Comparison of ENCODE assay signal across 8 cellular contexts in the genomic region with DNA sequence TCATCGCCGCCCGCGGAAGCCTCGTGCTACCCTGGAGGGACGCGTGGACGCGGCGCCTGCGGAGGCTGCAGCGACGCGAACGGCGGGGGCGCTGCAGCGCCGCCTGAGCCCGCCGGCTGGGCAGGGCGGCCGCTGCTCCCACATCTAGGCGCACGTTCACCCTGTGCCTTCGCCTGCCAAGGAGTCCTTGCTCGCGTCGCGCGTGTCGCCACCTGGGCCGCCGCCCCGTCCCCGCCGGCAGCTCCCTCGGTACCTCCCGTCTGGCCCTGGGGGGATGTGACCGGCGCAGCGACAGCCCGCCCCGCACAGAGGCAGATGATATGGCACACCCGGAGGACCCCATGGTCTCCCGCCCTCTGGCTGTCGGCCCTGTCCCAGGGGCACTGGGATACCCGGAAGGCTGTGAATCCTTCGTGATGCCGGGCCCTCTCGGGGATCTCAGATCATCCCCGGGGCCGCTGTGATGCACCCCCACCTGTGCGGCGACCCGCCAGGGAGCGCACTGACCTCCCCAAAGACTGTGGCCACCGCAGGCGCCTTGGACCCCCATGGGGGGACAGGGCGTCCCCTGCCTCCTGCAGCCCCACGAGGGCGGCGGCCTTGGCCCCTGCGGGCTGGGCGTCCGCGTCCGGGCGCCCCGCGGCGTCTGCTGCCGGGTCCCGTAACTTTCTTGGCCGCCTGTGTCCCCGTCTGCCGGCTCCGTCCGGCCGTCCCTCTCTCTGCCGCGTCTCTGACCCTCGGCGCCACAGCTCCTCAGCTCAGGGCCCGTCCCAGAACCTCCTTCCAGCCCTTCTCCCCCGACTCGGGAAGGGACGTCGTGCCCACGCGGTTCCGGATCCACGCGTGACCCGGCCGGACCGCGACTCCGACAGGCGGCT. TPM values are rescaled to one million over a fixed set of nuclear protein-coding genes. Genes with fewer than 3 reads are reported as not detected.
DNase-seq lines count a peak whose midpoint lies in the region; ATAC-seq and TF ChIP-seq lines count a peak whose summit lies in the region.

No MANE protein-coding gene starts in this region.

- TF ChIP-seq POLR2A in GM18526 (IDR thresholded peaks at IDR 0.05; ENCODE audit: extremely low read depth, insufficient read length), result peak; percentile 40

- no peaks in the 10 kb centered on the region for H3K9me3 Mint-ChIP-seq in chondrocyte (ENCODE audit: low read depth)

- H3K9me3 ChIP-seq in KOPT-K1 (ENCODE audit: insufficient read depth, low read length, poor library complexity, severe bottlenecking) (no peaks in the 10 kb centered on the region), WERI-Rb-1 (ENCODE audit: severe bottlenecking) (no peaks in the 10 kb centered on the region)

- TF ChIP-seq CTCF in WERI-Rb-1 (IDR thresholded peaks at IDR 0.05; ENCODE audit: low read depth, low read length), result peak; percentile 48
- TF ChIP-seq CTCF in chondrocyte (IDR thresholded peaks at IDR 0.05), result peak; percentile 72

- peaks cover 31% of the 10 kb centered on the region for H3K4me1 Mint-ChIP-seq in chondrocyte (ENCODE audit: low read depth)

- H3K27me3 Mint-ChIP-seq in chondrocyte (ENCODE audit: low read depth), result no peaks in the 10 kb centered on the region

- H3K4me3 Mint-ChIP-seq in chondrocyte (ENCODE audit: unreplicated experiment), result peak overlapping the region; percentile 72

- no peaks in the 10 kb centered on the region for H3K36me3 Mint-ChIP-seq in chondrocyte (ENCODE audit: low read depth)

- peak; percentile 41 for ATAC-seq in left lobe of liver

- peaks cover 7% of the 10 kb centered on the region for H3K4me1 ChIP-seq in ACC112 (ENCODE audit: control insufficient read depth, insufficient read depth, low read length, unreplicated experiment)

- H3K27ac ChIP-seq in ACC112 (ENCODE audit: low read depth, low read length) (0 out of 2 replicates have a peak overlapping the region, but pooled peaks have one; percentile 28), KOPT-K1 (ENCODE audit: low read depth, low read length, poor library complexity, severe bottlenecking) (peak overlapping the region; percentile 62), WERI-Rb-1 (peak overlapping the region; percentile 100)

- H3K27me3 ChIP-seq in ACC112 (ENCODE audit: insufficient read depth, low read length) (no peaks in the 10 kb centered on the region), WERI-Rb-1 (ENCODE audit: insufficient read depth, low read depth, severe bottlenecking) (no peaks in the 10 kb centered on the region)

- peak overlapping the region; percentile 97 for H3K4me3 ChIP-seq in ACC112 (ENCODE audit: low read depth, low read length)
- peak overlapping the region; percentile 61 for H3K4me3 ChIP-seq in WERI-Rb-1 (ENCODE audit: low read depth, low read length)

- peaks cover 11% of the 10 kb centered on the region for H3K79me2 ChIP-seq in ACC112 (ENCODE audit: control insufficient read depth, insufficient read depth, low read length, unreplicated experiment)

- DNase-seq in WERI-Rb-1, result peak; percentile 44
- DNase-seq in chondrocyte (ENCODE audit: low spot score), result peak; percentile 89
- DNase-seq in left lobe of liver (ENCODE audit: low spot score), result peak; percentile 67
- DNase-seq in stimulated activated CD4-positive, alpha-beta T cell treated with anti-CD3 and anti-CD28 coated beads, Interleukin-4, amount 100 ng/mL, for 24 hours, result peak; percentile 47
- no peak for DNase-seq in globus pallidus (ENCODE audit: low spot score)

- peak overlapping the region; percentile 80 for H3K27ac Mint-ChIP-seq in chondrocyte (ENCODE audit: unreplicated experiment)

- H2AFZ ChIP-seq in ACC112 (ENCODE audit: low read length, unreplicated experiment), result peak overlapping the region; percentile 47

- H3K36me3 ChIP-seq in ACC112 (ENCODE audit: insufficient read depth, low read length) (no peaks in the 10 kb centered on the region), KOPT-K1 (ENCODE audit: insufficient read depth, low read length) (no peaks in the 10 kb centered on the region), WERI-Rb-1 (peaks cover 23% of the 10 kb centered on the region)

RNA-seq across cellular contexts. Expression of gene TBC1D24, which starts 0.7 kb away (rescaled TPM):
- 17.9 to 19.6 TPM (median 18.7 TPM) in 3 replicates for total RNA-seq in chondrocyte
- total RNA-seq in left lobe of liver, result 32.5 TPM

RNA-seq across cellular contexts. Expression of gene NTN3, which starts 3.1 kb away (rescaled TPM):
- total RNA-seq in chondrocyte (1.5 to 2.1 TPM (median 1.8 TPM) in 3 replicates), left lobe of liver (3.6 TPM)

RNA-seq across cellular contexts. Expression of gene TEDC2, which starts 14.3 kb away (rescaled TPM):
- 3.9 to 6.5 TPM (median 5.5 TPM) in 3 replicates for total RNA-seq in chondrocyte
- total RNA-seq in left lobe of liver, result 0.63 TPM

RNA-seq across cellular contexts. Expression of gene ATP6V0C, which starts 39.5 kb away (rescaled TPM):
- total RNA-seq in chondrocyte, result 168 to 200 TPM (median 197 TPM) in 3 replicates
- 87.0 TPM for total RNA-seq in left lobe of liver

RNA-seq across cellular contexts. Expression of gene CCNF, which starts 45.0 kb away (rescaled TPM):
- 4.9 to 7.7 TPM (median 7.6 TPM) in 3 replicates for total RNA-seq in chondrocyte
- total RNA-seq in left lobe of liver, result 2.0 TPM

Comparison
In these comparisons a context has a peak if more than half of its experiments do, and no peak if none do; other contexts are left out.
1. H3K27ac ChIP-seq: peak in every context shown above with its lines; median percentile 100 in WERI-Rb-1; 62 in KOPT-K1; 28 in ACC112.